In the genomic region with DNA sequence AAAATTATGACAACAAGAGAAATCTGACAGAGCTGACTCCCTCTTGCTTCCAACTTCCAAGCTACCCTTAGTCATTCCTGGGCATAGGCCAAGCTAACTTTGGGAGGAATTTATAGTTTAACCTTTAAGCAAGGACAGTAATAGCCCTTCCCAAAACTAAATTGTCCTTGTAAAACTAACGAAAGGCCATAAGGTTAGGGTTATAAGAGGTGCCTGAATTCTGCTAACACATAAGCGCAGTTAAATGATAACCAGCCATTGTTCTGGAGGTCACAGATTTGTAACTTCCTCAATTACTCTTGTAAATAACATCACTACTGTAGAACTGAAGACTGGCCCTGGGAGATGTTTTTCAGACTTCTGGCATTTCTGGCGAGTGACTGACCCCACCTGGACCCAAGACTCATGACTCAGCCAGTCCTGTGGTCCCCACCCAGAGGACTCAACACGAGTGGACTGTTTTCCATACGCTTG, we compare ENCODE assay signal across 15 cellular contexts.
DNase-seq lines count a peak whose midpoint lies in the region; ATAC-seq and TF ChIP-seq lines count a peak whose summit lies in the region.
"Had no signal": no experiment of that assay in that cellular context is flagged by ENCODE, and none has a peak within 500 bp of the region (broad histone marks: within the 10 kb centered on the region; RNA-seq: fewer than 3 reads in every experiment).

No MANE protein-coding gene starts in this region.

- H3K36me3 ChIP-seq in ACC112 (ENCODE audit: insufficient read depth, low read length): no peaks in the 10 kb centered on the region
- peaks cover 2% of the 10 kb centered on the region; the same call in 1 of the 2 replicates for H3K36me3 ChIP-seq in MG63
- H3K36me3 ChIP-seq: gastrocnemius medialis, right lobe of liver had no signal

- peak overlapping the region; percentile 95 for H2AFZ ChIP-seq in ACC112 (ENCODE audit: low read length, unreplicated experiment)

- H3K4me3 ChIP-seq in ACC112 (ENCODE audit: low read depth, low read length) (peak overlapping the region; percentile 36; the same call in 1 of the 2 replicates), MG63 (no peak overlapping the region), cardiac fibroblast (replicated peaks in 1 of 2; ENCODE audit: low read depth in 2 of 2, low read length in 2 of 2) (no peak overlapping the region)
- H3K4me3 ChIP-seq: gastrocnemius medialis, right lobe of liver had no signal

- peak overlapping the region; percentile 96 for H3K27ac ChIP-seq in ACC112 (ENCODE audit: low read depth, low read length)
- H3K27ac ChIP-seq: gastrocnemius medialis, right lobe of liver had no signal

- no peak for ATAC-seq in GM18873 (IDR thresholded peaks at IDR 0.05; ENCODE audit: low FRiP score, unreplicated experiment)
- ATAC-seq: gastrocnemius medialis had no signal

- H3K27me3 ChIP-seq in ACC112 (ENCODE audit: insufficient read depth, low read length) (no peaks in the 10 kb centered on the region), MG63 (no peaks in the 10 kb centered on the region)
- H3K27me3 ChIP-seq: gastrocnemius medialis, right lobe of liver had no signal

- no peak for TF ChIP-seq CTCF in cardiac fibroblast (IDR thresholded peaks at IDR 0.05; ENCODE audit: low read depth, low read length)

- no peaks in the 10 kb centered on the region for H3K79me2 ChIP-seq in ACC112 (ENCODE audit: control insufficient read depth, insufficient read depth, low read length, unreplicated experiment)

- DNase-seq in MG63: peak; percentile 47
- peak; percentile 73 to 86 for DNase-seq in cardiac fibroblast (ENCODE audit: low read depth in 2 of 2)
- DNase-seq in lung microvascular endothelial cell (ENCODE audit: low read depth in 2 of 2): peak; percentile 17 to 91
- no peak for DNase-seq in RKO (ENCODE audit: low spot score)
- no peak for DNase-seq in stimulated activated CD4-positive, alpha-beta T cell treated with anti-CD3 and anti-CD28 coated beads, Interleukin-1b, Interleukin-23, amount 100 ng/mL, for 48 hours
- no peak for DNase-seq in KBM-7
- DNase-seq: activated T-cell treated with anti-CD3 and anti-CD28 coated beads for 4 hours, AML-193, gastrocnemius medialis, mesendoderm, NCI-H1694 treated with DMSO at 0.1 percent for 48 hours, right lobe of liver, T-helper 9 cell had no signal

- in situ Hi-C loops in KBM-7 (cut with MboI; ENCODE audit: low pct_unique_long_range_greater_than_20kb, low sequenced_read_pairs): no loop called here

- peaks cover 48% of the 10 kb centered on the region for H3K4me1 ChIP-seq in ACC112 (ENCODE audit: control insufficient read depth, insufficient read depth, low read length, unreplicated experiment)
- H3K4me1 ChIP-seq: right lobe of liver had no signal

- peaks cover 5% of the 10 kb centered on the region; the same call in 1 of the 2 replicates for H3K9me3 ChIP-seq in MG63
- H3K9me3 ChIP-seq: gastrocnemius medialis, right lobe of liver had no signal

Comparison
In these comparisons a context has a peak if more than half of its experiments do, and no peak if none do; other contexts are left out.
1. DNase-seq: peak in MG63 (single experiment), cardiac fibroblast (2 of 2) and lung microvascular endothelial cell (2 of 2); none in RKO (single experiment), stimulated activated CD4-positive, alpha-beta T cell treated with anti-CD3 and anti-CD28 coated beads, Interleukin-1b, Interleukin-23, amount 100 ng/mL, for 48 hours (single experiment) and KBM-7 (single experiment).